Comparison of ENCODE assay signal across 8 cellular contexts in genomic region chr21:36060159-36060921, GRCh38. TPM values are rescaled to one million over a fixed set of nuclear protein-coding genes. Genes with fewer than 3 reads are reported as not detected.
DNase-seq lines count a peak whose midpoint lies in the region; ATAC-seq, FAIRE-seq and TF ChIP-seq lines count a peak whose summit lies in the region.

Gene SETD4 (minus strand): TSS chr21:36060526. CDS start chr21:36058888, 1,638 bp downstream.

- H3K4me3 ChIP-seq in Loucy (ENCODE audit: low read length, poor library complexity, severe bottlenecking) (peak within 1 kb of the TSS; percentile 93), fibroblast of the aortic adventitia (ENCODE audit: low read depth, low read length) (peak within 1 kb of the TSS; percentile 99)

- H3K36me3 Mint-ChIP-seq in nephron progenitor cell (ENCODE audit: low read depth) = peaks cover 30% of the 10 kb centered on the region

- TF ChIP-seq POLR2A in H54 (IDR thresholded peaks at IDR 0.05; ENCODE audit: low read depth, low read length) = peak; percentile 88
- peak; percentile 87 for TF ChIP-seq POLR2A in Raji (IDR thresholded peaks at IDR 0.05; ENCODE audit: insufficient read depth, low read depth, low read length)

- DNase-seq in EL = peak; percentile 96
- DNase-seq in H54 (ENCODE audit: insufficient read length, low spot score) = peak; percentile 98
- peak; percentile 89 for DNase-seq in activated T-helper 9 cell treated with anti-CD3 and anti-CD28 coated beads, Interleukin-2, amount 50 U/mL, for 16 hours (ENCODE audit: low read depth)
- DNase-seq in fibroblast of the aortic adventitia (ENCODE audit: low read depth) = peak; percentile 95
- peak; percentile 94 for DNase-seq in nephron progenitor cell
- peak; percentile 94 to 95 for DNase-seq in stimulated activated naive CD8-positive, alpha-beta T cell treated with anti-CD3 and anti-CD28 coated beads, Interleukin-15, amount 100 ng/mL, for 72 hours

- peak within 1 kb of the TSS; percentile 95 for H3K4me3 Mint-ChIP-seq in nephron progenitor cell
- H3K4me3 Mint-ChIP-seq in stimulated activated naive CD8-positive, alpha-beta T cell treated with anti-CD3 and anti-CD28 coated beads, Interleukin-15, amount 100 ng/mL, for 72 hours = peak within 1 kb of the TSS; percentile 90 to 92

- peak; percentile 94 for ATAC-seq in stimulated activated naive CD8-positive, alpha-beta T cell treated with anti-CD3 and anti-CD28 coated beads, Interleukin-15, amount 100 ng/mL, for 72 hours

- peak within 1 kb of the TSS; percentile 96 for H3K27ac Mint-ChIP-seq in nephron progenitor cell
- H3K27ac Mint-ChIP-seq in stimulated activated naive CD8-positive, alpha-beta T cell treated with anti-CD3 and anti-CD28 coated beads, Interleukin-15, amount 100 ng/mL, for 72 hours = peak within 1 kb of the TSS; percentile 95 to 98

- peaks cover 19% of the 10 kb centered on the region for H3K4me1 ChIP-seq in Loucy (ENCODE audit: insufficient read depth, low read length, poor library complexity, severe bottlenecking)

- peak within 1 kb of the TSS; percentile 83 for H2AFZ ChIP-seq in Loucy (ENCODE audit: low read length)

- no peaks in the 10 kb centered on the region for H3K9me3 Mint-ChIP-seq in nephron progenitor cell
- no peaks in the 10 kb centered on the region for H3K9me3 Mint-ChIP-seq in stimulated activated naive CD8-positive, alpha-beta T cell treated with anti-CD3 and anti-CD28 coated beads, Interleukin-15, amount 100 ng/mL, for 72 hours

- no peaks in the 10 kb centered on the region for H3K9me2 ChIP-seq in Loucy (replicated peaks; ENCODE audit: low read depth, low read length)

- H3K36me3 ChIP-seq in Loucy (ENCODE audit: insufficient read depth, low read length) = peaks cover 13% of the 10 kb centered on the region; the same call in 1 of the 2 replicates

- H3K9ac ChIP-seq in Loucy (ENCODE audit: low read depth, low read length, poor library complexity, severe bottlenecking) = peak within 1 kb of the TSS; percentile 84

- H3K4me1 Mint-ChIP-seq in nephron progenitor cell = peaks cover 23% of the 10 kb centered on the region
- H3K4me1 Mint-ChIP-seq in stimulated activated naive CD8-positive, alpha-beta T cell treated with anti-CD3 and anti-CD28 coated beads, Interleukin-15, amount 100 ng/mL, for 72 hours = peaks cover 24% of the 10 kb centered on the region

- no peaks in the 10 kb centered on the region for H4K20me1 ChIP-seq in Loucy (ENCODE audit: insufficient read depth, low read length, poor library complexity, severe bottlenecking)

- no peaks in the 10 kb centered on the region for H3K9me3 ChIP-seq in Loucy (ENCODE audit: insufficient read depth, low read depth, low read length)

- peak within 1 kb of the TSS; percentile 84 for H3K4me2 ChIP-seq in Loucy (ENCODE audit: low read depth, low read length, poor library complexity, severe bottlenecking)

- peaks cover 3% of the 10 kb centered on the region for H3K27me3 Mint-ChIP-seq in nephron progenitor cell (ENCODE audit: low read depth, poor library complexity)
- no peaks in the 10 kb centered on the region for H3K27me3 Mint-ChIP-seq in stimulated activated naive CD8-positive, alpha-beta T cell treated with anti-CD3 and anti-CD28 coated beads, Interleukin-15, amount 100 ng/mL, for 72 hours

- peaks cover 27% of the 10 kb centered on the region for H3K79me2 ChIP-seq in Loucy (ENCODE audit: insufficient read depth, low read length)

- no peaks in the 10 kb centered on the region for H3K27me3 ChIP-seq in Loucy (ENCODE audit: insufficient read depth, low read length, poor library complexity, severe bottlenecking)

- no peak for FAIRE-seq in H54 (lab: Jason Lieb, UNC)

- no peaks in the 10 kb centered on the region for H3F3A ChIP-seq in Loucy (ENCODE audit: low read depth)

- TF ChIP-seq CTCF in Loucy (conservative IDR thresholded peaks at IDR 0.05; ENCODE audit: low read length) = no peak
- TF ChIP-seq CTCF in fibroblast of the aortic adventitia (IDR thresholded peaks at IDR 0.05; ENCODE audit: insufficient read depth, low read length) = no peak
- no peak for TF ChIP-seq CTCF in nephron progenitor cell (IDR thresholded peaks at IDR 0.05)

RNA-seq across cellular contexts. Expression of gene SETD4, which starts in this region (rescaled TPM):
- total RNA-seq in fibroblast of the aortic adventitia (ENCODE audit: low replicate concordance) = 21.4 and 22.8 TPM in 2 replicates

Comparison
In these comparisons a context has a peak if more than half of its experiments do, and no peak if none do; other contexts are left out.
1. Peak in every context shown above with its lines: DNase-seq, ATAC-seq and H3K4me3 ChIP-seq.